15 cellular contexts compared by ENCODE assay signal in genomic region chr2:35962585-35962984, GRCh38.
DNase-seq lines count a peak whose midpoint lies in the region; ATAC-seq and TF ChIP-seq lines count a peak whose summit lies in the region.
"Had no signal": no experiment of that assay in that cellular context is flagged by ENCODE, and none has a peak within 500 bp of the region (broad histone marks: within the 10 kb centered on the region; RNA-seq: fewer than 3 reads in every experiment).

No MANE protein-coding gene starts in this region.

- H3K4me2 ChIP-seq in mesendoderm (ENCODE audit: low read length) (no peak overlapping the region), neural cell (ENCODE audit: low read length) (peak overlapping the region; percentile 49)

- H3K27me3 ChIP-seq in mesendoderm (ENCODE audit: insufficient read depth, low read length, poor library complexity), result no peaks in the 10 kb centered on the region
- H3K27me3 ChIP-seq in neural cell (ENCODE audit: insufficient read depth, low read depth, low read length), result no peaks in the 10 kb centered on the region
- no peaks in the 10 kb centered on the region for H3K27me3 ChIP-seq in CD4-positive, alpha-beta memory T cell (ENCODE audit: insufficient read depth, low read length)

- peaks cover 2 to 10% (median 5%) of the 10 kb centered on the region in 5 experiments for H3K9me3 Mint-ChIP-seq in brain
- H3K9me3 Mint-ChIP-seq in activated T-cell treated with anti-CD3 and anti-CD28 coated beads, Interleukin-2, amount 50 U/mL, for 72 hours, result peaks cover 0 to 2% of the 10 kb centered on the region in 2 donors
- H3K9me3 Mint-ChIP-seq in CD4-positive, alpha-beta memory T cell, result peaks cover 0 to 5% (median 0%) of the 10 kb centered on the region in 8 donors
- H3K9me3 Mint-ChIP-seq: CD8-positive, alpha-beta T cell; HFFc6 had no signal

- no peaks in the 10 kb centered on the region for H3K9me2 ChIP-seq in neural cell (ENCODE audit: insufficient read depth, low read length)

- TF ChIP-seq RAD21 in neural cell (conservative IDR thresholded peaks at IDR 0.05), result peak; percentile 26

- H3K27ac ChIP-seq in SK-N-MC (peak overlapping the region; percentile 29; the same call in 1 of the 2 replicates), mesendoderm (ENCODE audit: low read depth, low read length) (no peak overlapping the region), neural cell (ENCODE audit: low read length) (peak overlapping the region; percentile 88)
- no peak overlapping the region for H3K27ac ChIP-seq in CD4-positive, alpha-beta memory T cell (ENCODE audit: low read depth, low read length)

- H2BK5ac ChIP-seq in mesendoderm (ENCODE audit: low read length), result peak overlapping the region; percentile 28

- no peak overlapping the region for H3K4me3 Mint-ChIP-seq in brain
- H3K4me3 Mint-ChIP-seq in activated T-cell treated with anti-CD3 and anti-CD28 coated beads, Interleukin-2, amount 50 U/mL, for 72 hours, result no peak overlapping the region
- H3K4me3 Mint-ChIP-seq in CD4-positive, alpha-beta memory T cell, result no peak overlapping the region
- H3K4me3 Mint-ChIP-seq: CD8-positive, alpha-beta T cell; HFFc6 had no signal

- no peak for TF ChIP-seq CTCF in brain (conservative IDR thresholded peaks at IDR 0.05)
- TF ChIP-seq CTCF in neural cell (IDR thresholded peaks at IDR 0.05; ENCODE audit: poor library complexity, severe bottlenecking), result no peak

- TF ChIP-seq EP300 in neural cell (conservative IDR thresholded peaks at IDR 0.05; ENCODE audit: poor library complexity, severe bottlenecking), result peak; percentile 93

- CTCF ChIA-PET in CD4-positive, alpha-beta memory T cell (lab: Charles Lee; ENCODE audit: partially characterized antibody), result no interaction called here

- H3K9ac ChIP-seq in SK-N-MC (ENCODE audit: insufficient read length), result no peak overlapping the region
- H3K9ac ChIP-seq in mesendoderm (ENCODE audit: low read length), result no peak overlapping the region
- peak overlapping the region; percentile 51 for H3K9ac ChIP-seq in neural cell (ENCODE audit: low read length)

- H4K8ac ChIP-seq in mesendoderm (ENCODE audit: low read depth, low read length), result no peak overlapping the region

- no peak overlapping the region for H2AFZ ChIP-seq in neural cell (ENCODE audit: low read depth, low read length)

- H3K4ac ChIP-seq in mesendoderm (ENCODE audit: low read depth, low read length), result no peak overlapping the region

- H3K4me3 ChIP-seq in SK-N-MC (no peak overlapping the region), mesendoderm (ENCODE audit: low read length) (no peak overlapping the region), neural cell (ENCODE audit: low read length) (peak overlapping the region; percentile 28)
- H3K4me3 ChIP-seq in CD4-positive, alpha-beta memory T cell (ENCODE audit: low read length in 2 of 2), result no peak overlapping the region
- H3K4me3 ChIP-seq: HAP-1 had no signal

- peak overlapping the region in 3 of 5 experiments; percentile 47 to 89 (median 61) for H3K27ac Mint-ChIP-seq in brain
- no peak overlapping the region for H3K27ac Mint-ChIP-seq in activated T-cell treated with anti-CD3 and anti-CD28 coated beads, Interleukin-2, amount 50 U/mL, for 72 hours
- H3K27ac Mint-ChIP-seq in CD4-positive, alpha-beta memory T cell, result no peak overlapping the region
- H3K27ac Mint-ChIP-seq: CD8-positive, alpha-beta T cell; HFFc6 had no signal

- H2AK5ac ChIP-seq in mesendoderm (ENCODE audit: low read length), result no peak overlapping the region

- ATAC-seq in activated T-cell treated with anti-CD3 and anti-CD28 coated beads, Interleukin-2, amount 50 U/mL, for 72 hours (replicated peaks in 1 of 2), result no peak
- ATAC-seq: CD8-positive, alpha-beta T cell had no signal

- no peaks in the 10 kb centered on the region for H3K27me3 Mint-ChIP-seq in brain
- no peaks in the 10 kb centered on the region for H3K27me3 Mint-ChIP-seq in activated T-cell treated with anti-CD3 and anti-CD28 coated beads, Interleukin-2, amount 50 U/mL, for 72 hours (ENCODE audit: low read depth)
- peaks cover 0 to 2% of the 10 kb centered on the region in 2 donors for H3K27me3 Mint-ChIP-seq in CD4-positive, alpha-beta memory T cell

- no peaks in the 10 kb centered on the region for H3K79me1 ChIP-seq in mesendoderm (ENCODE audit: low read length)

- H3K4me1 ChIP-seq in mesendoderm (ENCODE audit: control insufficient read depth, low read depth, low read length), result peaks cover 2% of the 10 kb centered on the region
- no peaks in the 10 kb centered on the region for H3K4me1 ChIP-seq in CD4-positive, alpha-beta memory T cell (ENCODE audit: insufficient read depth, low read length)
- H3K4me1 ChIP-seq: Caco-2 had no signal

- H3K56ac ChIP-seq in mesendoderm (ENCODE audit: low read length), result peak overlapping the region; percentile 43

- H4K20me1 ChIP-seq in neural cell (ENCODE audit: insufficient read depth), result no peaks in the 10 kb centered on the region

- no peaks in the 10 kb centered on the region for H3F3A ChIP-seq in neural cell (ENCODE audit: insufficient read depth, low read length, poor library complexity, severe bottlenecking)

- H3K36me3 ChIP-seq in SK-N-MC (ENCODE audit: insufficient read depth, low read length) (no peaks in the 10 kb centered on the region), mesendoderm (ENCODE audit: control insufficient read depth, insufficient read depth, low read length) (no peaks in the 10 kb centered on the region), neural cell (ENCODE audit: insufficient read depth, low read length) (no peaks in the 10 kb centered on the region)
- no peaks in the 10 kb centered on the region for H3K36me3 ChIP-seq in CD4-positive, alpha-beta memory T cell (ENCODE audit: insufficient read depth, low read length)
- H3K36me3 ChIP-seq: HAP-1 had no signal

- H3K9me3 ChIP-seq in SK-N-MC (ENCODE audit: low read depth, low read length), result no peaks in the 10 kb centered on the region
- no peaks in the 10 kb centered on the region for H3K9me3 ChIP-seq in neural cell (ENCODE audit: low read length)
- no peaks in the 10 kb centered on the region for H3K9me3 ChIP-seq in CD4-positive, alpha-beta memory T cell (ENCODE audit: control insufficient read depth in 1 of 2, low read length in 2 of 2)
- H3K9me3 ChIP-seq: Caco-2, HAP-1 had no signal

- peaks cover 24% of the 10 kb centered on the region for H3K4me1 Mint-ChIP-seq in brain
- H3K4me1 Mint-ChIP-seq in activated T-cell treated with anti-CD3 and anti-CD28 coated beads, Interleukin-2, amount 50 U/mL, for 72 hours (ENCODE audit: low read depth), result no peaks in the 10 kb centered on the region
- H3K4me1 Mint-ChIP-seq in CD4-positive, alpha-beta memory T cell, result no peaks in the 10 kb centered on the region

- DNase-seq in SK-N-MC (ENCODE audit: low read depth, low spot score), result no peak
- DNase-seq in mesendoderm, result no peak
- DNase-seq in activated T-cell treated with anti-CD3 and anti-CD28 coated beads, Interleukin-2, amount 50 U/mL, for 72 hours, result no peak
- DNase-seq in activated CD8-positive, alpha-beta memory T cell treated with anti-CD3 and anti-CD28 coated beads, Interleukin-2, amount 50 U/mL, for 48 hours, result no peak
- no peak for DNase-seq in CD4-positive, alpha-beta memory T cell
- DNase-seq: C1 segment of cervical spinal cord; Caco-2; CD8-positive, alpha-beta T cell; DMS153; DND-41; GOT3; HFFc6 had no signal

- H2BK15ac ChIP-seq in mesendoderm (replicated peaks; ENCODE audit: low read depth), result peak overlapping the region; percentile 85

- no peaks in the 10 kb centered on the region for H3K36me3 Mint-ChIP-seq in brain
- no peaks in the 10 kb centered on the region for H3K36me3 Mint-ChIP-seq in activated T-cell treated with anti-CD3 and anti-CD28 coated beads, Interleukin-2, amount 50 U/mL, for 72 hours (ENCODE audit: insufficient read depth in 2 of 2)
- no peaks in the 10 kb centered on the region for H3K36me3 Mint-ChIP-seq in CD4-positive, alpha-beta memory T cell
- H3K36me3 Mint-ChIP-seq: CD8-positive, alpha-beta T cell had no signal

- WGBS in mesendoderm (ENCODE audit: extremely low coverage, insufficient coverage, low lambda C conversion rate), result no CpG with 5 or more reads among the region's 1 CpG

- intact Hi-C loops in CD4-positive, alpha-beta memory T cell (cut with micrococcal nuclease), result no loop called here

- no peak overlapping the region for H2BK120ac ChIP-seq in mesendoderm (ENCODE audit: low read depth, low read length)

- H3K79me2 ChIP-seq in mesendoderm (ENCODE audit: control insufficient read depth, insufficient read depth, low read length) (no peaks in the 10 kb centered on the region), neural cell (replicated peaks; ENCODE audit: insufficient read depth, low read length) (no peaks in the 10 kb centered on the region)

- H3K23ac ChIP-seq in mesendoderm (ENCODE audit: low read length), result no peak overlapping the region

- no peak overlapping the region for H4K5ac ChIP-seq in mesendoderm (ENCODE audit: low read length)

- POLR2A ChIA-PET in CD4-positive, alpha-beta memory T cell (lab: Charles Lee; ENCODE audit: partially characterized antibody), result interaction anchor here (0.9 kb wide), 1 partner anchor 13 kb away, joined by 3 read pairs; no protein-coding TSS in a partner anchor

- no peak overlapping the region for H3K18ac ChIP-seq in mesendoderm (ENCODE audit: low read length)

TF ChIP-seq in neural cell, 6 proteins besides CTCF, POLR2A, EP300 and RAD21 (continues in another document):
- TF ChIP-seq TAF1 (IDR thresholded peaks at IDR 0.05; ENCODE audit: low read depth), result no peak
- TF ChIP-seq MXI1 (conservative IDR thresholded peaks at IDR 0.05; ENCODE audit: poor library complexity, severe bottlenecking), result no peak
- TF ChIP-seq EZH2 (IDR thresholded peaks at IDR 0.05; ENCODE audit: borderline replicate concordance, insufficient read depth, low read length, poor library complexity, severe bottlenecking), result no peak
- TF ChIP-seq SMC3 (conservative IDR thresholded peaks at IDR 0.05; ENCODE audit: poor library complexity), result no peak
- peak; percentile 79 for TF ChIP-seq POLR2AphosphoS5 (IDR thresholded peaks at IDR 0.05)

Comparison
In these comparisons a context has a peak if more than half of its experiments do, and no peak if none do; other contexts are left out.
1. H3K27ac ChIP-seq: peak in SK-N-MC (single experiment) and neural cell (single experiment); none in mesendoderm (single experiment) and CD4-positive, alpha-beta memory T cell (single experiment).
2. H3K27ac Mint-ChIP-seq: peak in brain (3 of 5); none in activated T-cell treated with anti-CD3 and anti-CD28 coated beads, Interleukin-2, amount 50 U/mL, for 72 hours (single experiment) and CD4-positive, alpha-beta memory T cell (0 of 7).